In the genomic region with DNA sequence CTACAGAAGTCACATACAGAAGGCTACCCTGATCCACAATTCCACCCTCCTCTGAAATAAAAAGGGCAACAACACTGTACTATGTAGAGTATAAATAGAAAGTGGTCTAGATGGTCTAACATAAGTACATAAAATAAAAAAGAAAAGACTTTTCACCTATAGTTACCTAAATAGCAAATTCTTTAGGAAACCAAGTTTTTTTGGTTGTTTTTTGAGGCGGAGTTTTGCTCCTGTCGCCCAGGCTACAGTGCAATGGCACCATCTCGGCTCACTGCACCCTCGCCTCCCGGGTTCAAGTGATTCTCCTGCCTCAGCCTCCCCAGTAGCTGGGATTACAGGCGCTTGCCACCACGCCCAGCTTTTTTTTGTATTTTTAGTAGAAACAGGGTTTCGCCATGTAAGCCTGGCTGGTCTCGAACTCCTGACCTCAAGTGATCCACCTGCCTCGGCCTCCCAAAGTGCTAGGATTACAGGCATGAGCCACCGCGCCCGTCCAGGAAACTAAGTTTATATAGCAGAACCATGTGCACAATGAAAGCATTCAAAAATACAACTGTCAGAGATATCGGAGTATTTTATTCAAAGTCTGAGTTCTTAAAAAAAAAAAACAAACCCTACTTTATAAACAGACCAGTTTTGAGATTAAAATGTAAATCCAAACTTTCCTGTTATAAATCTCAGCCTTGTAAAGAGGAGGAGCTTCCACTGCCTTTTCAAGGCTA, we compare ENCODE assay signal across 8 cellular contexts. TPM values are rescaled to one million over a fixed set of nuclear protein-coding genes. Genes with fewer than 3 reads are reported as not detected.
DNase-seq lines count a peak whose midpoint lies in the region; ATAC-seq, FAIRE-seq and TF ChIP-seq lines count a peak whose summit lies in the region.

No MANE protein-coding gene starts in this region.

- H3K27ac ChIP-seq in GM12878 (ENCODE audit: control insufficient read depth, insufficient read depth) (peak overlapping the region; percentile 35; the same call in 1 of the 2 replicates), transverse colon (peak overlapping the region; percentile 95 to 99 (median 97))

- H4K20me1 ChIP-seq in GM12878 (ENCODE audit: control insufficient read depth, insufficient read depth), result no peaks in the 10 kb centered on the region; the same call in 1 of the 2 replicates

- no peak for ATAC-seq in activated T-cell treated with anti-CD3 and anti-CD28 coated beads, Interleukin-2, amount 50 U/mL, for 72 hours (replicated peaks in 1 of 2)
- ATAC-seq in GM12878 (no peak), memory B cell (ENCODE audit: low read depth) (no peak), GM21447 (IDR thresholded peaks at IDR 0.05; ENCODE audit: unreplicated experiment) (no peak)

- FAIRE-seq in GM12878 (lab: Jason Lieb, UNC), result no peak

- peaks cover 68% of the 10 kb centered on the region for H3K79me2 ChIP-seq in GM12878 (ENCODE audit: control insufficient read depth, insufficient read depth, low read length)

- no peak overlapping the region for H2AFZ ChIP-seq in GM12878 (ENCODE audit: control insufficient read depth, low read depth, low read length)

- no peak for TF ChIP-seq RAD21 in GM12878 (IDR thresholded peaks at IDR 0.05; ENCODE audit: insufficient read depth, low read depth, low read length)

- peaks cover 6 to 7% of the 10 kb centered on the region in 2 donors for H3K36me3 Mint-ChIP-seq in activated T-cell treated with anti-CD3 and anti-CD28 coated beads, Interleukin-2, amount 50 U/mL, for 72 hours (ENCODE audit: insufficient read depth in 2 of 2)
- H3K36me3 Mint-ChIP-seq in memory B cell, result peaks cover 2% of the 10 kb centered on the region

- SMC1A ChIA-PET in GM12878 (lab: Charles Lee; ENCODE audit: uncharacterized antibody, unreplicated experiment), result no interaction called here

- no TSS peak for BruUV-seq in GM12878 (replicated peaks; lab: Mats Ljungman, UMichigan)

- peak overlapping the region; percentile 96 for H3K4me3 ChIP-seq in GM12878
- H3K4me3 ChIP-seq in transverse colon, result peak overlapping the region in 3 of 4 donors; percentile 66 to 86 (median 82)

- peak overlapping the region; percentile 87 for H3K27ac Mint-ChIP-seq in activated T-cell treated with anti-CD3 and anti-CD28 coated beads, Interleukin-2, amount 50 U/mL, for 72 hours
- H3K27ac Mint-ChIP-seq in memory B cell, result peak overlapping the region; percentile 99

- RAD21 ChIA-PET in GM12878 (lab: Charles Lee; ENCODE audit: unreplicated experiment), result interaction anchor here (1.1 to 7.3 kb wide), 4 partner anchors 13 to 191 kb away, joined by 3 to 113 read pairs (median 37); a partner anchor contains a TSS

- WGBS in GM12878 (ENCODE audit: insufficient coverage, insufficient replicate concordance, low lambda C conversion rate, missing lambda C conversion rate), result 15% methylated on average over 14 of the region's 14 CpGs
- WGBS in transverse colon (ENCODE audit: low coverage in 1 of 2), 2 donors, result 28 to 32% methylated on average over 8 to 14 of the region's 14 CpGs

- H3K27me3 Mint-ChIP-seq in activated T-cell treated with anti-CD3 and anti-CD28 coated beads, Interleukin-2, amount 50 U/mL, for 72 hours (ENCODE audit: low read depth), result no peaks in the 10 kb centered on the region
- H3K27me3 Mint-ChIP-seq in memory B cell, result no peaks in the 10 kb centered on the region

- H3K9ac ChIP-seq in GM12878 (ENCODE audit: control insufficient read depth, insufficient read depth, low read length), result peak overlapping the region; percentile 64; the same call in 1 of the 2 replicates

- H3K4me2 ChIP-seq in GM12878 (ENCODE audit: control insufficient read depth, insufficient read depth), result peak overlapping the region; percentile 53

- CTCF ChIA-PET in GM12878 (lab: Yijun Ruan, JAX), result interaction anchor here (1.0 kb wide), 1 partner anchor 82 kb away, joined by 3 read pairs; no protein-coding TSS in a partner anchor

- peaks cover 0 to 6% of the 10 kb centered on the region in 2 experiments; a peak in 1 of 4 replicates for H3K36me3 ChIP-seq in GM12878 (ENCODE audit: control insufficient read depth in 2 of 2, insufficient read depth in 2 of 2, low read length in 1 of 2)
- no peaks in the 10 kb centered on the region for H3K36me3 ChIP-seq in transverse colon

- in situ Hi-C loops in GM12878 (cut with MboI) (no loop called here), transverse colon (cut with MboI; ENCODE audit: low pct_ligation_motif_present in 1 of 4, low pct_unique_long_range_greater_than_20kb in 1 of 4, low sequenced_read_pairs in 3 of 4) (loop anchor here in 1 of 4 donors (10.0 kb wide), 1 partner anchor 85 kb away; a partner anchor contains a TSS)

- H3K4me3 Mint-ChIP-seq in activated T-cell treated with anti-CD3 and anti-CD28 coated beads, Interleukin-2, amount 50 U/mL, for 72 hours, result peak overlapping the region; percentile 96 to 99
- H3K4me3 Mint-ChIP-seq in memory B cell, result peak overlapping the region; percentile 84

- POLR2A ChIA-PET in GM12878 (lab: Charles Lee), result interaction anchor here (0.6 to 7.2 kb wide), 4 partner anchors 37 to 190 kb away, joined by 3 to 110 read pairs (median 23); a partner anchor contains a TSS

- H3K4me1 Mint-ChIP-seq in activated T-cell treated with anti-CD3 and anti-CD28 coated beads, Interleukin-2, amount 50 U/mL, for 72 hours (ENCODE audit: low read depth), result peaks cover 54% of the 10 kb centered on the region
- H3K4me1 Mint-ChIP-seq in memory B cell, result peaks cover 40% of the 10 kb centered on the region

- DNase-seq in activated T-cell treated with anti-CD3 and anti-CD28 coated beads, Interleukin-2, amount 50 U/mL, for 72 hours, result no peak
- DNase-seq in activated T-cell treated with anti-CD3 and anti-CD28 coated beads for 4 hours, result no peak
- no peak for DNase-seq in GM12878 (ENCODE audit: low read depth, low spot score)
- DNase-seq in memory B cell (ENCODE audit: low spot score in 2 of 2), result no peak
- no peak for DNase-seq in transverse colon
- no peak for DNase-seq in SHP77 (lab: John Stamatoyannopoulos, UW)
- no peak for DNase-seq in amygdala (lab: John Stamatoyannopoulos, UW)

- TF ChIP-seq POLR2A in GM12878 (IDR thresholded peaks at IDR 0.05; ENCODE audit: low read depth, low read length) (no peak), transverse colon (IDR thresholded peaks at IDR 0.05) (no peak)

- H3K4me1 ChIP-seq in GM12878 (ENCODE audit: control insufficient read depth, insufficient read depth, low read length) (peaks cover 25% of the 10 kb centered on the region), transverse colon (peaks cover 15 to 35% (median 20%) of the 10 kb centered on the region in 4 donors)

- H3K27me3 ChIP-seq in GM12878 (replicated peaks in 1 of 2; ENCODE audit: control insufficient read depth in 2 of 2, insufficient read depth in 2 of 2, low read length in 1 of 2) (no peaks in the 10 kb centered on the region), transverse colon (no peaks in the 10 kb centered on the region)

- no peak for TF ChIP-seq CTCF in GM12878 (IDR thresholded peaks at IDR 0.05 in 2 of 3, conservative IDR thresholded peaks at IDR 0.05 in 1 of 3; ENCODE audit: control insufficient read depth in 2 of 3, extremely low read depth in 1 of 3, insufficient read depth in 1 of 3, low read depth in 3 of 3, low read length in 3 of 3)
- no peak for TF ChIP-seq CTCF in transverse colon (IDR thresholded peaks at IDR 0.05)

- H3K9me3 Mint-ChIP-seq in activated T-cell treated with anti-CD3 and anti-CD28 coated beads, Interleukin-2, amount 50 U/mL, for 72 hours, result no peaks in the 10 kb centered on the region
- no peaks in the 10 kb centered on the region for H3K9me3 Mint-ChIP-seq in memory B cell

- intact Hi-C loops in GM12878 (cut with micrococcal nuclease; ENCODE audit: unreplicated experiment), result loop anchor here (2.0 to 5.0 kb wide), 4 partner anchors 81 to 427 kb away; a partner anchor contains a TSS
- intact Hi-C loops in transverse colon (cut with DNase I; ENCODE audit: low total_unique reads), result no loop called here

- H3K9me3 ChIP-seq in GM12878 (replicated peaks; ENCODE audit: control insufficient read depth, insufficient read depth, low read length), result no peaks in the 10 kb centered on the region
- no peaks in the 10 kb centered on the region for H3K9me3 ChIP-seq in transverse colon

- TF ChIP-seq EP300 in GM12878 (IDR thresholded peaks at IDR 0.05; ENCODE audit: borderline replicate concordance in 1 of 2, control insufficient read depth in 1 of 2, low read depth in 2 of 2, low read length in 2 of 2) (no peak), transverse colon (IDR thresholded peaks at IDR 0.05; ENCODE audit: low read depth) (no peak)

RNA-seq across cellular contexts. Expression of a gene that starts 1.7 kb away (rescaled TPM):
- total RNA-seq in activated T-cell treated with anti-CD3 and anti-CD28 coated beads, Interleukin-2, amount 50 U/mL, for 72 hours, result 10 to 100 TPM; 93.1 to 96.4 TPM
- 88.5 and 93.8 TPM in 2 replicates for total RNA-seq in GM12878 (2013; cell fraction: nucleolus; rRNA removed)
- total RNA-seq in GM12878 (2014; rRNA removed) (25.3 and 30.4 TPM in 2 replicates), GM12878 (2014; rRNA removed; fragmentation: Illumina TruSeq; extraction: Trizol) (24.4 and 26.4 TPM in 2 replicates), GM12878 (2021) (62.2 and 63.6 TPM in 2 replicates), transverse colon (10 to 100 TPM; 39.3 to 88.0 (median 72.6) TPM)
- 17.6 TPM for polyA plus RNA-seq in GM12878 (2011; ENCODE audit: low read depth)
- polyA plus RNA-seq in GM12878 (2011; rRNA removed) (19.6 and 30.5 TPM in 2 replicates), GM12878 (2014; fragmentation: Illumina TruSeq; extraction: Trizol) (28.6 and 32.6 TPM in 2 replicates), GM12878 (2014; fragmentation: Nextera tagmentation; extraction: Ambion mirVana) (1 to 10 TPM; 6.4 to 7.1 TPM), GM12878 (2014; rRNA removed) (27.6 and 28.4 TPM in 2 replicates), GM12878 (2016; fragmentation: Nextera tagmentation; extraction: Ambion mirVana) (10 to 100 TPM; 26.4 to 30.0 TPM)
- polyA plus RNA-seq in GM12878 (2011; cell fraction: cytosol; rRNA removed), result 27.4 and 27.8 TPM in 2 replicates
- 30.0 and 37.1 TPM in 2 replicates for polyA plus RNA-seq in GM12878 (2011; cell fraction: nucleus; rRNA removed)
- 20.7 and 23.1 TPM in 2 replicates for polyA plus RNA-seq in GM12878 (2012)
- polyA minus RNA-seq in GM12878 (2011; rRNA and poly(A)+ RNA removed), result 66.3 and 75.9 TPM in 2 replicates
- 28.9 and 31.0 TPM in 2 replicates for polyA minus RNA-seq in GM12878 (2011; cell fraction: cytosol; rRNA and poly(A)+ RNA removed)
- polyA minus RNA-seq in GM12878 (2011; cell fraction: nucleus; rRNA and poly(A)+ RNA removed), result 27.4 and 47.4 TPM in 2 replicates
